Comparison of ENCODE assay signal across 8 cellular contexts in the genomic region with DNA sequence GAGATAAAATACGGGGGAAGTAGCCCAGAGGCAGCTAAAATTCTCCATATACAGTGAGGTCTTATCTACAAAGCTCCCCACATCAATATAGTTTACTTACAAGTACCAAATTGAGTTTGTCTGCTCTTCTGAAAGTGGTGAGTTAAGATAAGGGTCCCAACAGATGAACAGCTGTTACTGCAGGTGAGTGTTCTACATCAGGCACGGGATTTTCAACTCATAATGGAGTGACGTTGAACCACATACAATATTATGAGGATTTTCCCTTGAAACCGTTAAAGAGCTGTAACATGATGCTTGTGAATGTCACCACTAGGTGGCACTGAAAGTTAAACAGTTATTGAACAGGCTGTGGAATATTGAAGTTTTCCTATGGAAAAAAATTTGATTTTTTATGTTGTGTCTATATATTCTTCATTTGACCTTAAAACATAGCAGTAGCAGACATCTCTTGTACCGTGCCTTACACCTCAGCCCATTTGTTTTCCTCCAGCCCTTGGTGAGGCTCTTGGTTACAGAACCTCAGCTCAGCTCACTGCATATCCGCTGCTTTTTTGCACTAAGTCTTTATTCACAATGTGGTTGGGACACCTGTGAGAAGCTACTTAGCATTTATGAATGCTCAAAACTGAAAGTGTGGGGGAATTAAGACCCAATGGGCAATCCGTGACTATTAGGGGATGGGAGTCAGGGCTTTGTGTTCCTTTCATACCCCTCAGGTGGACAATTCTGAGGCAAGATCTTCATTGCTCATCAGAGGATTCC. TPM values are rescaled to one million over a fixed set of nuclear protein-coding genes. Genes with fewer than 3 reads are reported as not detected.
DNase-seq lines count a peak whose midpoint lies in the region; ATAC-seq and TF ChIP-seq lines count a peak whose summit lies in the region.

No MANE protein-coding gene starts in this region.

- H3K27me3 ChIP-seq in heart right ventricle (peaks cover 0 to 13% (median 0%) of the 10 kb centered on the region in 7 donors), gastrocnemius medialis (no peaks in the 10 kb centered on the region)

- in situ Hi-C loops in gastrocnemius medialis (cut with MboI; ENCODE audit: low sequenced_read_pairs in 4 of 4) = loop anchor here in 2 of 4 donors (10.0 to 25.0 kb wide), 3 partner anchors 791 to 871 kb away; a partner anchor contains a TSS

- TF ChIP-seq CTCF in heart right ventricle (IDR thresholded peaks at IDR 0.05) (peak; percentile 54 to 89 (median 82)), gastrocnemius medialis (IDR thresholded peaks at IDR 0.05 in 4 of 5, conservative IDR thresholded peaks at IDR 0.05 in 1 of 5) (peak in 4 of 5 experiments; percentile 48 to 78 (median 61))

- H3K9me3 ChIP-seq in heart right ventricle (peaks cover 0 to 4% (median 0%) of the 10 kb centered on the region in 11 donors), gastrocnemius medialis (no peaks in the 10 kb centered on the region)

- H3K36me3 Mint-ChIP-seq in activated CD4-positive, alpha-beta T cell treated with anti-CD3 and anti-CD28 coated beads, Interleukin-2, amount 10 ng/mL, durations not matched to agents 7 days and 5 days (ENCODE audit: low read depth) = no peaks in the 10 kb centered on the region

- no peak overlapping the region for H3K27ac ChIP-seq in heart right ventricle
- H3K27ac ChIP-seq in gastrocnemius medialis = no peak overlapping the region

- H3K36me3 ChIP-seq in heart right ventricle (no peaks in the 10 kb centered on the region), gastrocnemius medialis (no peaks in the 10 kb centered on the region)

- WGBS in heart right ventricle, 2 donors = 19 to 20% methylated on average over 7 of the region's 7 CpGs

- no peak overlapping the region for H3K4me3 Mint-ChIP-seq in activated CD4-positive, alpha-beta T cell treated with anti-CD3 and anti-CD28 coated beads, Interleukin-2, amount 10 ng/mL, durations not matched to agents 7 days and 5 days

- CTCF ChIA-PET in activated CD4-positive, alpha-beta T cell treated with anti-CD3 and anti-CD28 coated beads, Interleukin-2, amount 10 ng/mL, durations not matched to agents 7 days and 5 days (lab: Charles Lee) = interaction anchor here (1.0 to 1.1 kb wide), 3 partner anchors 19 to 316 kb away, joined by 3 to 4 read pairs (median 3); no protein-coding TSS in a partner anchor

- peaks cover 0 to 13% (median 0%) of the 10 kb centered on the region in 9 donors for H3K4me1 ChIP-seq in heart right ventricle
- H3K4me1 ChIP-seq in gastrocnemius medialis = no peaks in the 10 kb centered on the region

- TF ChIP-seq POLR2A in gastrocnemius medialis (IDR thresholded peaks at IDR 0.05) = no peak

- no peak overlapping the region for H3K4me3 ChIP-seq in heart right ventricle
- no peak overlapping the region for H3K4me3 ChIP-seq in gastrocnemius medialis

- H3K9me3 Mint-ChIP-seq in activated CD4-positive, alpha-beta T cell treated with anti-CD3 and anti-CD28 coated beads, Interleukin-2, amount 10 ng/mL, durations not matched to agents 7 days and 5 days = no peaks in the 10 kb centered on the region

- DNase-seq in NCI-H510A treated with DMSO at 0.1 percent for 48 hours (lab: John Stamatoyannopoulos, UW) = peak; percentile 79
- DNase-seq in NCI-H510A (lab: John Stamatoyannopoulos, UW) = no peak
- DNase-seq in NCI-H1694 treated with DMSO at 0.1 percent for 48 hours (lab: John Stamatoyannopoulos, UW) = peak; percentile 63
- DNase-seq in activated CD4-positive, alpha-beta T cell treated with anti-CD3 and anti-CD28 coated beads, Interleukin-2, amount 10 ng/mL, durations not matched to agents 7 days and 5 days = peak; percentile 27
- peak in 1 of 2 donors; percentile 24 for DNase-seq in heart right ventricle
- no peak for DNase-seq in gastrocnemius medialis

- peaks cover 30% of the 10 kb centered on the region for H3K27me3 Mint-ChIP-seq in activated CD4-positive, alpha-beta T cell treated with anti-CD3 and anti-CD28 coated beads, Interleukin-2, amount 10 ng/mL, durations not matched to agents 7 days and 5 days

- ATAC-seq in GM21526 (IDR thresholded peaks at IDR 0.05; ENCODE audit: low FRiP score, unreplicated experiment) (peak; percentile 56), heart right ventricle (peak in 5 of 8 donors; percentile 58 to 84 (median 65)), gastrocnemius medialis (peak; percentile 47 to 58), HG03039 (IDR thresholded peaks at IDR 0.05; ENCODE audit: unreplicated experiment) (no peak)

- intact Hi-C loops in heart right ventricle (cut with DNase I) = loop anchor here in 9 of 10 donors (2.0 to 10.0 kb wide), 9 partner anchors 293 to 871 kb away; a partner anchor contains a TSS
- intact Hi-C loops in gastrocnemius medialis (cut with DNase I; ENCODE audit: low total_unique reads) = loop anchor here (5.0 to 10.0 kb wide), 2 partner anchors 793 to 871 kb away; a partner anchor contains a TSS

- peaks cover 13% of the 10 kb centered on the region for H3K4me1 Mint-ChIP-seq in activated CD4-positive, alpha-beta T cell treated with anti-CD3 and anti-CD28 coated beads, Interleukin-2, amount 10 ng/mL, durations not matched to agents 7 days and 5 days

- H3K27ac Mint-ChIP-seq in activated CD4-positive, alpha-beta T cell treated with anti-CD3 and anti-CD28 coated beads, Interleukin-2, amount 10 ng/mL, durations not matched to agents 7 days and 5 days = no peak overlapping the region

- POLR2A ChIA-PET in activated CD4-positive, alpha-beta T cell treated with anti-CD3 and anti-CD28 coated beads, Interleukin-2, amount 10 ng/mL, durations not matched to agents 7 days and 5 days (lab: Charles Lee) = no interaction called here

RNA-seq across cellular contexts. Expression of a gene that starts 23.2 kb away (rescaled TPM):
- total RNA-seq in activated CD4-positive, alpha-beta T cell treated with anti-CD3 and anti-CD28 coated beads, Interleukin-2, amount 10 ng/mL, durations not matched to agents 7 days and 5 days = not detected
- total RNA-seq in heart right ventricle (1 to 10 TPM in 8 of 10 donors, under 1 TPM in 2; 0.67 to 5.9 (median 2.0) TPM), gastrocnemius medialis (under 1 TPM in 2 of 4 donors, not detected in 2; 0.58 to 0.82 TPM)
- polyA plus RNA-seq in heart right ventricle = 1 to 10 TPM; 1.8 to 4.6 TPM

RNA-seq across cellular contexts. Expression of a gene that starts 50.3 kb away (rescaled TPM):
- under 1 TPM in 1 of 2 experiments, not detected in 1; 0.17 TPM for total RNA-seq in activated CD4-positive, alpha-beta T cell treated with anti-CD3 and anti-CD28 coated beads, Interleukin-2, amount 10 ng/mL, durations not matched to agents 7 days and 5 days
- not detected for total RNA-seq in heart right ventricle
- polyA plus RNA-seq in heart right ventricle = under 1 TPM in 1 of 2 donors, not detected in 1; 0.04 TPM
- not detected for total RNA-seq in gastrocnemius medialis

Comparison
In these comparisons a context has a peak if more than half of its experiments do, and no peak if none do; other contexts are left out.
1. DNase-seq: peak in NCI-H510A treated with DMSO at 0.1 percent for 48 hours (single experiment), NCI-H1694 treated with DMSO at 0.1 percent for 48 hours (single experiment) and activated CD4-positive, alpha-beta T cell treated with anti-CD3 and anti-CD28 coated beads, Interleukin-2, amount 10 ng/mL, durations not matched to agents 7 days and 5 days (single experiment); none in NCI-H510A (single experiment) and gastrocnemius medialis (0 of 2).